ENCODE assay signal across 9 cellular contexts in the genomic region with DNA sequence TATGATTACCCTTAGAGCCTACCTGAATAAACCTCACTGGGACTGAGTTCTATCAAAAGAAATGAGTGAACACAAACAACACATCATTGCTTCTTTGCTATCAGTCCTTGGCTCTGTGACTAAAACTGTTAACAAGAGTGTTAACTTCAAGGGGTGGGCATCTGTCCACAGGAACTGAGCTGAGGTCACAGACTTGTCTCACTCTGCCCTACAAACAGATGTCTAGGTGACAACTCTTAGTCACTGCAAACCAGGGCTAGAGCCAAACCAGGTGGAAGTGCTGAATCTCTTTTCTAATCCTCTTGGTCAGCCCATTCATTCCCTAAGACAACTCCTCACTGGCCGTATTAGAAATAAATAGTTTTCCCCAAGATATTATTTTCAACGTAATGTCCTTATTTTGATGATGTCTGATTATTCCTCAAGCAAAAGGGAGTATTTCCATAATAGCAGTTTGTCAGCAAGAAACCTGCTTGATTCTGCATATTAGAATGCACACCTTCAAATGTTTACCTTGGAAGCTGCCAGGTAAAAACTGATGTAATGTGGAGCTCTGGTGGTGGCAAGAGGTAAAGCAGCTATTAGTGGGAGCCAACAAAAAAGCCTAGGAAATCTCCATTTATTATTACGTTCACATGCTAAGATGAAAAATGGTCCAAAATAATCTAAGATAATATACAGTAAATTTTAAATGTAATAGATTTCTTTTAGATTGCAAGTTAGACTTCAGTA. TPM values are rescaled to one million over a fixed set of nuclear protein-coding genes. Genes with fewer than 3 reads are reported as not detected.
DNase-seq lines count a peak whose midpoint lies in the region; ATAC-seq and TF ChIP-seq lines count a peak whose summit lies in the region.
"Had no signal": no experiment of that assay in that cellular context is flagged by ENCODE, and none has a peak within 500 bp of the region (broad histone marks: within the 10 kb centered on the region; RNA-seq: fewer than 3 reads in every experiment).

No MANE protein-coding gene starts in this region.

- POLR2A ChIA-PET in AG04449 (lab: Yijun Ruan, JAX) (no interaction called here), Panc1 (lab: Charles Lee) (no interaction called here)

- no TSS peak for BruUV-seq in Panc1 (replicated peaks; lab: Mats Ljungman, UMichigan)

- H3K27ac ChIP-seq in Panc1 (ENCODE audit: low read length) = no peak overlapping the region
- H3K27ac ChIP-seq: SJCRH30 had no signal

- no peaks in the 10 kb centered on the region for H3K9me3 ChIP-seq in Panc1 (ENCODE audit: control insufficient read depth, insufficient read depth, low read depth, low read length)
- H3K9me3 ChIP-seq: SJCRH30 had no signal

- ATAC-seq in GM18868 (IDR thresholded peaks at IDR 0.05; ENCODE audit: unreplicated experiment) (peak; percentile 57), Panc1 (no peak; the same call in 1 of the 2 replicates), HG03432 (IDR thresholded peaks at IDR 0.05; ENCODE audit: unreplicated experiment) (no peak), HG03135 (IDR thresholded peaks at IDR 0.05; ENCODE audit: unreplicated experiment) (no peak)
- ATAC-seq in activated CD4-positive, CD25-positive, alpha-beta regulatory T cell treated with anti-CD3 and anti-CD28 coated beads, Interleukin-2, amount 50 U/mL, for 24 hours = no peak

- intact Hi-C loops in Panc1 (cut with micrococcal nuclease; ENCODE audit: unreplicated experiment) = no loop called here

- TF ChIP-seq CTCF in AG04449 (IDR thresholded peaks at IDR 0.05; ENCODE audit: insufficient read depth, low read length, missing control alignments) (peak; percentile 45), Panc1 (IDR thresholded peaks at IDR 0.05) (peak; percentile 40; the same call in 1 of the 2 replicates)

- H3K36me3 ChIP-seq in Panc1 (ENCODE audit: control insufficient read depth, insufficient read depth, low read length) = no peaks in the 10 kb centered on the region
- H3K36me3 ChIP-seq: SJCRH30 had no signal

- in situ Hi-C loops in Panc1 (cut with HindIII; ENCODE audit: low pct_unique_long_range_greater_than_20kb, low sequenced_read_pairs) = no loop called here

- no peak for DNase-seq in AG04449 (ENCODE audit: low read depth, low spot score)
- no peak for DNase-seq in Panc1 (ENCODE audit: low read depth, low spot score)
- DNase-seq in iPS-NIHi7 (ENCODE audit: extremely low spot score) = peak; percentile 27
- DNase-seq in NCI-H2196 (lab: John Stamatoyannopoulos, UW; ENCODE audit: unreplicated experiment) = no peak

- H3K27me3 ChIP-seq in Panc1 (ENCODE audit: control insufficient read depth, insufficient read depth, low read length) = no peaks in the 10 kb centered on the region
- H3K27me3 ChIP-seq: SJCRH30 had no signal

- no peaks in the 10 kb centered on the region for H3K4me1 ChIP-seq in Panc1 (ENCODE audit: control insufficient read depth, insufficient read depth, low read length)
- H3K4me1 ChIP-seq: SJCRH30 had no signal

- H3K4me3 ChIP-seq in AG04449 (ENCODE audit: low read depth, low read length) (no peak overlapping the region), Panc1 (ENCODE audit: low read depth in 2 of 2, low read length in 2 of 2) (no peak overlapping the region)
- H3K4me3 ChIP-seq: SJCRH30 had no signal

- CTCF ChIA-PET in AG04449 (lab: Yijun Ruan, JAX) = interaction anchor here (1.0 to 1.6 kb wide), 8 partner anchors 8 to 465 kb away, joined by 3 to 7 read pairs (median 4); no protein-coding TSS in a partner anchor
- CTCF ChIA-PET in Panc1 (lab: Charles Lee) = no interaction called here

RNA-seq across cellular contexts. Expression of a gene that starts 4.0 kb away (rescaled TPM):
- not detected for total RNA-seq in Panc1 (2021; ENCODE audit: unreplicated experiment)
- not detected for polyA plus RNA-seq in Panc1 (2012; ENCODE audit: insufficient read length)
